ENCODE assay signal across 12 cellular contexts in the genomic region with DNA sequence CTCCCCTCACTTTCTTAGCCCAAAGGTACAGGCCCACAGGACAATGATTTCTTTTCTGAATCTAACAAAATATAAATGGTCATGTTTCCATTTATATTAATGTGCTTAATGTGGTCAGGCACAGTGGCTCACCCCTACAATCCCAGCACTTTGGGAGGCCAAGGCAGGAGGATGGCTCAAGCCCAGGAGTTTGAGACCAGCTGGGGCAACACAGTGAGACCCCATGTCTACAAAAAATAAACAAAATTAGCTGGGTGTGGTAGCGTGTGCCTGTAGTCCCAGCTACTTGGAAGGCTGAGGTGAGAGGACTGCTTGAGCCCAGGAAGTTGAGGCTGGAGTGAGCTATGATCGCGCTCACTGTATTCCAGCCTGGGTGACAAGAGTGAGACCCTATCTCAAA.
DNase-seq lines count a peak whose midpoint lies in the region; ATAC-seq and TF ChIP-seq lines count a peak whose summit lies in the region.
"Had no signal": no experiment of that assay in that cellular context is flagged by ENCODE, and none has a peak within 500 bp of the region (broad histone marks: within the 10 kb centered on the region; RNA-seq: fewer than 3 reads in every experiment).

No MANE protein-coding gene starts in this region.

- H3K9me3 Mint-ChIP-seq in CD8-positive, alpha-beta T cell: no peaks in the 10 kb centered on the region
- no peaks in the 10 kb centered on the region for H3K9me3 Mint-ChIP-seq in activated CD8-positive, alpha-beta T cell treated with anti-CD3 and anti-CD28 coated beads, Interleukin-2, amount 10 ng/mL, durations not matched to agents 7 days and 5 days (ENCODE audit: insufficient read depth)
- H3K9me3 Mint-ChIP-seq in stimulated activated naive CD8-positive, alpha-beta T cell treated with anti-CD3 and anti-CD28 coated beads, Interleukin-15, amount 100 ng/mL, for 72 hours: no peaks in the 10 kb centered on the region

- no peak overlapping the region for H3K4me3 ChIP-seq in CD8-positive, alpha-beta T cell (ENCODE audit: low read depth, low read length)

- H3K27me3 Mint-ChIP-seq in CD8-positive, alpha-beta T cell (ENCODE audit: low read depth): no peaks in the 10 kb centered on the region
- no peaks in the 10 kb centered on the region for H3K27me3 Mint-ChIP-seq in activated CD8-positive, alpha-beta T cell treated with anti-CD3 and anti-CD28 coated beads, Interleukin-2, amount 10 ng/mL, durations not matched to agents 7 days and 5 days (ENCODE audit: low read depth)
- no peaks in the 10 kb centered on the region for H3K27me3 Mint-ChIP-seq in stimulated activated naive CD8-positive, alpha-beta T cell treated with anti-CD3 and anti-CD28 coated beads, Interleukin-15, amount 100 ng/mL, for 72 hours

- H3K9me3 ChIP-seq in CD8-positive, alpha-beta T cell (ENCODE audit: low read length): no peaks in the 10 kb centered on the region

- no peak for ATAC-seq in CD8-positive, alpha-beta T cell
- ATAC-seq in activated CD8-positive, alpha-beta T cell treated with anti-CD3 and anti-CD28 coated beads, Interleukin-2, amount 10 ng/mL, durations not matched to agents 7 days and 5 days: no peak
- ATAC-seq in stimulated activated naive CD8-positive, alpha-beta T cell treated with anti-CD3 and anti-CD28 coated beads, Interleukin-15, amount 100 ng/mL, for 72 hours: no peak
- ATAC-seq in HG02885 (IDR thresholded peaks at IDR 0.05; ENCODE audit: poor library complexity, unreplicated experiment): no peak
- no peak for ATAC-seq in GM21737 (IDR thresholded peaks at IDR 0.05; ENCODE audit: unreplicated experiment)
- ATAC-seq: left colon had no signal

- H3K27ac Mint-ChIP-seq in CD8-positive, alpha-beta T cell: peak overlapping the region; percentile 94
- peak overlapping the region; percentile 26 for H3K27ac Mint-ChIP-seq in activated CD8-positive, alpha-beta T cell treated with anti-CD3 and anti-CD28 coated beads, Interleukin-2, amount 10 ng/mL, durations not matched to agents 7 days and 5 days
- H3K27ac Mint-ChIP-seq in stimulated activated naive CD8-positive, alpha-beta T cell treated with anti-CD3 and anti-CD28 coated beads, Interleukin-15, amount 100 ng/mL, for 72 hours: peak overlapping the region; percentile 21 to 87

- TF ChIP-seq CTCF in CD8-positive, alpha-beta T cell (IDR thresholded peaks at IDR 0.05): no peak

- H3K4me1 Mint-ChIP-seq in CD8-positive, alpha-beta T cell (ENCODE audit: low read depth): peaks cover 90% of the 10 kb centered on the region
- peaks cover 39% of the 10 kb centered on the region for H3K4me1 Mint-ChIP-seq in activated CD8-positive, alpha-beta T cell treated with anti-CD3 and anti-CD28 coated beads, Interleukin-2, amount 10 ng/mL, durations not matched to agents 7 days and 5 days (ENCODE audit: low read depth)
- peaks cover 83% of the 10 kb centered on the region for H3K4me1 Mint-ChIP-seq in stimulated activated naive CD8-positive, alpha-beta T cell treated with anti-CD3 and anti-CD28 coated beads, Interleukin-15, amount 100 ng/mL, for 72 hours

- H3K36me3 Mint-ChIP-seq in CD8-positive, alpha-beta T cell: peaks cover 86% of the 10 kb centered on the region
- H3K36me3 Mint-ChIP-seq in activated CD8-positive, alpha-beta T cell treated with anti-CD3 and anti-CD28 coated beads, Interleukin-2, amount 10 ng/mL, durations not matched to agents 7 days and 5 days (ENCODE audit: low read depth): peaks cover 64% of the 10 kb centered on the region

- no peaks in the 10 kb centered on the region for H3K27me3 ChIP-seq in CD8-positive, alpha-beta T cell (ENCODE audit: insufficient read depth, low read length)
- H3K27me3 ChIP-seq in layer of hippocampus (ENCODE audit: control insufficient read depth, insufficient read depth, low read length): no peaks in the 10 kb centered on the region

- CTCF ChIA-PET in CD8-positive, alpha-beta T cell (lab: Charles Lee): interaction anchor here (0.9 to 33.2 kb wide), 5 partner anchors 8 to 147 kb away, joined by 3 to 762 read pairs (median 18); partner anchors contain the start of gene ARMC12
- CTCF ChIA-PET in activated CD8-positive, alpha-beta T cell treated with anti-CD3 and anti-CD28 coated beads, Interleukin-2, amount 10 ng/mL, durations not matched to agents 7 days and 5 days (lab: Charles Lee): interaction anchor here (0.8 to 3.3 kb wide), 6 partner anchors 12 to 147 kb away, joined by 3 to 50 read pairs (median 27); partner anchors contain the start of gene ARMC12

- DNase-seq in CD8-positive, alpha-beta T cell: no peak
- no peak for DNase-seq in activated CD8-positive, alpha-beta T cell treated with anti-CD3 and anti-CD28 coated beads, Interleukin-2, amount 10 ng/mL, durations not matched to agents 7 days and 5 days
- DNase-seq in stimulated activated naive CD8-positive, alpha-beta T cell treated with anti-CD3 and anti-CD28 coated beads, Interleukin-15, amount 100 ng/mL, for 72 hours: no peak
- DNase-seq in HT-29 (ENCODE audit: low spot score) (no peak), NAMALWA (ENCODE audit: low spot score) (no peak)
- DNase-seq: activated CD4-positive, alpha-beta T cell treated with anti-CD3 and anti-CD28 coated beads for 48 hours; effector CD4-positive, alpha-beta T cell; NCI-H2029 treated with DMSO at 0.1 percent for 48 hours had no signal

- peak overlapping the region; percentile 6 for H3K27ac ChIP-seq in CD8-positive, alpha-beta T cell (ENCODE audit: low read depth, low read length)
- peak overlapping the region; percentile 89 for H3K27ac ChIP-seq in layer of hippocampus (ENCODE audit: low read depth, low read length)

- H3K4me1 ChIP-seq in CD8-positive, alpha-beta T cell (ENCODE audit: insufficient read depth, low read length): peaks cover 84% of the 10 kb centered on the region

- H3K36me3 ChIP-seq in CD8-positive, alpha-beta T cell (ENCODE audit: insufficient read depth, low read length): peaks cover 33% of the 10 kb centered on the region

- H3K4me3 Mint-ChIP-seq in CD8-positive, alpha-beta T cell: no peak overlapping the region
- H3K4me3 Mint-ChIP-seq in activated CD8-positive, alpha-beta T cell treated with anti-CD3 and anti-CD28 coated beads, Interleukin-2, amount 10 ng/mL, durations not matched to agents 7 days and 5 days: no peak overlapping the region
- no peak overlapping the region for H3K4me3 Mint-ChIP-seq in stimulated activated naive CD8-positive, alpha-beta T cell treated with anti-CD3 and anti-CD28 coated beads, Interleukin-15, amount 100 ng/mL, for 72 hours

- intact Hi-C loops in CD8-positive, alpha-beta T cell (cut with DNase I, micrococcal nuclease): no loop called here

- POLR2A ChIA-PET in CD8-positive, alpha-beta T cell (lab: Charles Lee): interaction anchor here (7.0 kb wide), 1 partner anchor 12 kb away, joined by 81 read pairs; no protein-coding TSS in a partner anchor
- POLR2A ChIA-PET in activated CD8-positive, alpha-beta T cell treated with anti-CD3 and anti-CD28 coated beads, Interleukin-2, amount 10 ng/mL, durations not matched to agents 7 days and 5 days (lab: Charles Lee): no interaction called here

Comparison
In these comparisons a context has a peak if more than half of its experiments do, and no peak if none do; other contexts are left out.
1. H3K27ac Mint-ChIP-seq: peak in every context shown above with its lines; median percentile 94 in CD8-positive, alpha-beta T cell; 54 in stimulated activated naive CD8-positive, alpha-beta T cell treated with anti-CD3 and anti-CD28 coated beads, Interleukin-15, amount 100 ng/mL, for 72 hours; 26 in activated CD8-positive, alpha-beta T cell treated with anti-CD3 and anti-CD28 coated beads, Interleukin-2, amount 10 ng/mL, durations not matched to agents 7 days and 5 days.